ENCODE assay signal across 8 cellular contexts in the genomic region with DNA sequence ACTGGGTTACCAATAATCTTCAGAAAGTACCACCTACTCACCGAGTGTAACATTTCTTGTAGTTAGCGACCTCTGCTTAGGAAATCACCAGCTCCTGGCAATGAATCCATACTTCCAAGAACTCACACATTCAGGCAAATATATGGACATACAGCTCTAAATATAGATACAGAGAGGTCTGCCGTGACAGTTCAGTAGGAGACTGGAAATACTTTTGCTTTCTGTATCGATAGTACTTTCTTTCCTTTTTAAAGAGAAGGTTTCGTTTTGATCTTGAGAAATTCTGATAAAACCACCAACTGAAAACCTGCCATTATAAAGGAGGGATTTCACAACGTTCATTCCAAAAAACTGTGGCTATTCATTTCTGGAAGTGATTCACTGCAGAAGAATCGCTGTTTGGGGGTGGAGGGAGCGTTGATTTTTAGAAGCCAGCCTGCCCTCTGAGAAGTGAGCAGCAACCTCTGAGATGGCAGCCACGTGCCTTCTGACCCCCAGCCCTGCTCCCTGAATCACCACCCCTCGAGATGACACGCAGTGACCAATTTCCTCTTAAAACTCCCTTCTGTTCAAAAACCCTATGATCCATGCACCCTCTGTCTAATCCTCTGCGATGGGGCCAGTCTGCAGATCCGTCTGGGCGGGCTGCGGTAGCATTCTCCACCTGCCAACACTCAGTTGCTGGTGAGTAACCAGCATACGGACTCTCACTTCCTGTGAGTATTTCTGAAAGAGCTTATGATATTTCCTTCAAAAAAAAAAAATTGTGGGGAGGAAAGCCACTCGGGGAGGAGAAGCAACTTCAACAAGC.
DNase-seq lines count a peak whose midpoint lies in the region; ATAC-seq and TF ChIP-seq lines count a peak whose summit lies in the region.

No MANE protein-coding gene starts in this region.

- TF ChIP-seq POLR2A in GM19099 (IDR thresholded peaks at IDR 0.05; ENCODE audit: extremely low read depth, insufficient read length, low read depth) = peak; percentile 55

- H3K27ac ChIP-seq in RWPE2 (ENCODE audit: poor library complexity, severe bottlenecking) = peak overlapping the region; percentile 100

- no peaks in the 10 kb centered on the region for H3K9me3 ChIP-seq in RWPE2 (ENCODE audit: severe bottlenecking)

- peaks cover 56% of the 10 kb centered on the region for H3K36me3 ChIP-seq in RWPE2 (ENCODE audit: low read depth)

- no peaks in the 10 kb centered on the region for H3K27me3 ChIP-seq in RWPE2 (ENCODE audit: insufficient read depth, poor library complexity, severe bottlenecking)

- peak overlapping the region; percentile 42 for H3K4me3 ChIP-seq in RWPE2 (ENCODE audit: severe bottlenecking)
- H3K4me3 ChIP-seq in skeletal muscle cell (ENCODE audit: low read depth, low read length) = peak overlapping the region; percentile 61

- peak; percentile 61 for DNase-seq in AG08396 (ENCODE audit: low spot score)
- DNase-seq in RWPE2 (ENCODE audit: low spot score) = peak; percentile 95
- DNase-seq in activated gamma-delta T cell treated with Interleukin-2 at 50 U/mL for 16 hours = peak; percentile 68
- peak; percentile 97 for DNase-seq in glomerular visceral epithelial cell (ENCODE audit: extremely low spot score)
- DNase-seq in skeletal muscle cell (ENCODE audit: low read depth) = peak; percentile 93
- DNase-seq in NCI-H1417 treated with DMSO at 0.1 percent for 48 hours (lab: John Stamatoyannopoulos, UW) = no peak

- ATAC-seq in HG03342 (IDR thresholded peaks at IDR 0.05; ENCODE audit: unreplicated experiment) = peak; percentile 91
- ATAC-seq in RWPE2 (ENCODE audit: low read depth) = peak; percentile 81

- TF ChIP-seq CTCF in RWPE2 (IDR thresholded peaks at IDR 0.05; ENCODE audit: poor library complexity, severe bottlenecking) = no peak

- peaks cover 65% of the 10 kb centered on the region for H3K4me1 ChIP-seq in RWPE2 (ENCODE audit: insufficient read depth, poor library complexity, severe bottlenecking)
